Comparison of ENCODE assay signal across 27 cellular contexts in genomic region chr9:85038824-85039540, GRCh38.
DNase-seq lines count a peak whose midpoint lies in the region; ATAC-seq, FAIRE-seq and TF ChIP-seq lines count a peak whose summit lies in the region.
"Had no signal": no experiment of that assay in that cellular context is flagged by ENCODE, and none has a peak within 500 bp of the region (broad histone marks: within the 10 kb centered on the region; RNA-seq: fewer than 3 reads in every experiment).

No MANE protein-coding gene starts in this region.

- 69% methylated on average over 9 of the region's 9 CpGs for WGBS in esophagus muscularis mucosa

- FAIRE-seq in astrocyte (lab: Jason Lieb, UNC): no peak
- FAIRE-seq: endothelial cell of umbilical vein had no signal

- H3K36me3 ChIP-seq in astrocyte (ENCODE audit: insufficient read depth, low read length) (no peaks in the 10 kb centered on the region), esophagus muscularis mucosa (no peaks in the 10 kb centered on the region)
- H3K36me3 ChIP-seq: suprapubic skin, upper lobe of right lung had no signal

- ATAC-seq in activated naive CD8-positive, alpha-beta T cell treated with anti-CD3 and anti-CD28 coated beads, Interleukin-2, amount 50 U/mL, for 24 hours: no peak
- ATAC-seq: activated CD4-positive, alpha-beta T cell treated with anti-CD3 and anti-CD28 coated beads for 36 hours; activated CD8-positive, alpha-beta T cell treated with anti-CD3 and anti-CD28 coated beads for 36 hours; body of pancreas; HCT116; left ventricle myocardium superior; stimulated activated naive B cell treated with anti-CD40 and anti-IgM and Interleukin-4, amounts not matched to agents 10 μg/mL and 1 μg/mL and 100 μg/mL, for 72 hours; upper lobe of right lung had no signal

- intact Hi-C loops in esophagus muscularis mucosa (cut with DNase I): no loop called here

- H3K27me3 ChIP-seq in astrocyte (ENCODE audit: insufficient read depth, low read length) (peaks cover 10% of the 10 kb centered on the region), esophagus muscularis mucosa (peaks cover 0 to 35% (median 0%) of the 10 kb centered on the region in 4 donors)
- H3K27me3 ChIP-seq: body of pancreas, suprapubic skin, upper lobe of right lung had no signal

- no peaks in the 10 kb centered on the region for H3K9me3 ChIP-seq in astrocyte (ENCODE audit: insufficient read depth, low read depth, low read length)
- H3K9me3 ChIP-seq in esophagus muscularis mucosa: no peaks in the 10 kb centered on the region
- H3K9me3 ChIP-seq: body of pancreas, Caco-2, suprapubic skin, upper lobe of right lung had no signal

- TF ChIP-seq EP300 in esophagus muscularis mucosa (IDR thresholded peaks at IDR 0.05): no peak

- H3K36me3 Mint-ChIP-seq in astrocyte (ENCODE audit: low read depth, unreplicated experiment): no peaks in the 10 kb centered on the region
- no peaks in the 10 kb centered on the region for H3K36me3 Mint-ChIP-seq in activated naive CD8-positive, alpha-beta T cell treated with anti-CD3 and anti-CD28 coated beads, Interleukin-2, amount 50 U/mL, for 24 hours (ENCODE audit: low read depth)
- H3K36me3 Mint-ChIP-seq: activated naive CD8-positive, alpha-beta T cell; CD14-positive monocyte; stimulated activated naive B cell treated with anti-CD40 and anti-IgM and Interleukin-4, amounts not matched to agents 10 μg/mL and 1 μg/mL and 100 μg/mL, for 72 hours had no signal

- H3K4me1 ChIP-seq in astrocyte (ENCODE audit: insufficient read depth, low read length): no peaks in the 10 kb centered on the region
- peaks cover 0 to 5% (median 2%) of the 10 kb centered on the region in 4 donors for H3K4me1 ChIP-seq in esophagus muscularis mucosa
- H3K4me1 ChIP-seq: Caco-2, suprapubic skin, upper lobe of right lung had no signal

- no peaks in the 10 kb centered on the region for H4K20me1 ChIP-seq in astrocyte (ENCODE audit: insufficient read depth, low read length)

- no peaks in the 10 kb centered on the region for H3K27me3 Mint-ChIP-seq in astrocyte (ENCODE audit: low read depth, unreplicated experiment)
- peaks cover 3% of the 10 kb centered on the region for H3K27me3 Mint-ChIP-seq in activated naive CD8-positive, alpha-beta T cell treated with anti-CD3 and anti-CD28 coated beads, Interleukin-2, amount 50 U/mL, for 24 hours
- H3K27me3 Mint-ChIP-seq: activated CD8-positive, alpha-beta T cell treated with anti-CD3 and anti-CD28 coated beads for 36 hours; stimulated activated naive B cell treated with anti-CD40 and anti-IgM and Interleukin-4, amounts not matched to agents 10 μg/mL and 1 μg/mL and 100 μg/mL, for 72 hours had no signal

- H3K9ac ChIP-seq in astrocyte (ENCODE audit: low read length): no peak overlapping the region
- H3K9ac ChIP-seq: KMS-11 had no signal

- no peak for TF ChIP-seq POLR2A in esophagus muscularis mucosa (IDR thresholded peaks at IDR 0.05; ENCODE audit: low read depth)

- no peaks in the 10 kb centered on the region for H3K79me2 ChIP-seq in astrocyte (ENCODE audit: insufficient read depth, low read length)

- H3K9me3 Mint-ChIP-seq in astrocyte (ENCODE audit: unreplicated experiment): no peaks in the 10 kb centered on the region
- peaks cover 4% of the 10 kb centered on the region for H3K9me3 Mint-ChIP-seq in activated naive CD8-positive, alpha-beta T cell treated with anti-CD3 and anti-CD28 coated beads, Interleukin-2, amount 50 U/mL, for 24 hours
- H3K9me3 Mint-ChIP-seq: activated CD8-positive, alpha-beta T cell treated with anti-CD3 and anti-CD28 coated beads for 36 hours had no signal

- H3K4me3 ChIP-seq in astrocyte (ENCODE audit: insufficient read depth, low read depth, low read length): no peak overlapping the region
- no peak overlapping the region for H3K4me3 ChIP-seq in esophagus muscularis mucosa
- H3K4me3 ChIP-seq: body of pancreas, skin epidermis, suprapubic skin, upper lobe of right lung had no signal

- TF ChIP-seq CTCF in astrocyte (IDR thresholded peaks at IDR 0.05; ENCODE audit: insufficient read depth, low read depth, low read length) (no peak), esophagus muscularis mucosa (IDR thresholded peaks at IDR 0.05) (no peak)

- H3K27ac ChIP-seq in astrocyte (ENCODE audit: low read depth, low read length): no peak overlapping the region
- no peak overlapping the region for H3K27ac ChIP-seq in esophagus muscularis mucosa (replicated peaks in 1 of 4)
- H3K27ac ChIP-seq in substantia nigra (ENCODE audit: low read depth, low read length, poor library complexity, severe bottlenecking): peak overlapping the region; percentile 99
- H3K27ac ChIP-seq: body of pancreas, KMS-11, skin epidermis, suprapubic skin, upper lobe of right lung had no signal

- no peak overlapping the region for H3K4me3 Mint-ChIP-seq in astrocyte (ENCODE audit: unreplicated experiment)
- no peak overlapping the region for H3K4me3 Mint-ChIP-seq in activated naive CD8-positive, alpha-beta T cell treated with anti-CD3 and anti-CD28 coated beads, Interleukin-2, amount 50 U/mL, for 24 hours
- H3K4me3 Mint-ChIP-seq: activated CD4-positive, alpha-beta T cell treated with anti-CD3 and anti-CD28 coated beads for 36 hours; activated CD8-positive, alpha-beta T cell treated with anti-CD3 and anti-CD28 coated beads for 36 hours; activated naive CD8-positive, alpha-beta T cell; CD14-positive monocyte; stimulated activated naive B cell treated with anti-CD40 and anti-IgM and Interleukin-4, amounts not matched to agents 10 μg/mL and 1 μg/mL and 100 μg/mL, for 72 hours had no signal

- H3K27ac Mint-ChIP-seq in astrocyte (ENCODE audit: unreplicated experiment): peak overlapping the region; percentile 88
- no peak overlapping the region for H3K27ac Mint-ChIP-seq in activated naive CD8-positive, alpha-beta T cell treated with anti-CD3 and anti-CD28 coated beads, Interleukin-2, amount 50 U/mL, for 24 hours
- H3K27ac Mint-ChIP-seq: activated CD4-positive, alpha-beta T cell treated with anti-CD3 and anti-CD28 coated beads for 36 hours; activated CD8-positive, alpha-beta T cell treated with anti-CD3 and anti-CD28 coated beads for 36 hours; activated naive CD8-positive, alpha-beta T cell; CD14-positive monocyte; stimulated activated naive B cell treated with anti-CD40 and anti-IgM and Interleukin-4, amounts not matched to agents 10 μg/mL and 1 μg/mL and 100 μg/mL, for 72 hours had no signal

- H3K4me1 Mint-ChIP-seq in astrocyte (ENCODE audit: low read depth, unreplicated experiment): peaks cover 12% of the 10 kb centered on the region
- H3K4me1 Mint-ChIP-seq in activated naive CD8-positive, alpha-beta T cell treated with anti-CD3 and anti-CD28 coated beads, Interleukin-2, amount 50 U/mL, for 24 hours: no peaks in the 10 kb centered on the region
- H3K4me1 Mint-ChIP-seq: activated CD4-positive, alpha-beta T cell treated with anti-CD3 and anti-CD28 coated beads for 36 hours; CD14-positive monocyte; stimulated activated naive B cell treated with anti-CD40 and anti-IgM and Interleukin-4, amounts not matched to agents 10 μg/mL and 1 μg/mL and 100 μg/mL, for 72 hours had no signal

- DNase-seq in astrocyte (ENCODE audit: low read depth) (peak; percentile 73), esophagus muscularis mucosa (ENCODE audit: extremely low spot score) (peak; percentile 8), midbrain (lab: John Stamatoyannopoulos, UW) (peak; percentile 50), substantia nigra (lab: John Stamatoyannopoulos, UW) (peak in 26 of 49 donors; percentile 6 to 54 (median 28)), LoVo (ENCODE audit: low spot score) (no peak), dermis blood vessel endothelial cell (no peak)
- no peak for DNase-seq in activated naive CD8-positive, alpha-beta T cell treated with anti-CD3 and anti-CD28 coated beads, Interleukin-2, amount 50 U/mL, for 24 hours
- DNase-seq: activated CD4-positive, alpha-beta T cell treated with anti-CD3 and anti-CD28 coated beads for 36 hours; activated CD8-positive, alpha-beta memory T cell treated with anti-CD3 and anti-CD28 coated beads, Interleukin-2, amount 50 U/mL, for 48 hours; activated CD8-positive, alpha-beta T cell treated with anti-CD3 and anti-CD28 coated beads for 36 hours; body of pancreas; Caco-2; DMS53; left ventricle myocardium superior; NCI-H1436 treated with DMSO at 0.1 percent for 48 hours; NCI-H345; NCI-H69; SIG-M5; stimulated activated naive B cell treated with anti-CD40 and anti-IgM and Interleukin-4, amounts not matched to agents 10 μg/mL and 1 μg/mL and 100 μg/mL, for 72 hours; upper lobe of right lung had no signal

- H2AFZ ChIP-seq in astrocyte (ENCODE audit: low read depth, low read length): no peak overlapping the region

- H3K4me2 ChIP-seq in astrocyte (ENCODE audit: low read length): no peak overlapping the region
- H3K4me2 ChIP-seq: KMS-11 had no signal

Comparison
In these comparisons a context has a peak if more than half of its experiments do, and no peak if none do; other contexts are left out.
1. DNase-seq: peak in astrocyte (single experiment), esophagus muscularis mucosa (single experiment), midbrain (single experiment) and substantia nigra (26 of 49); none in activated naive CD8-positive, alpha-beta T cell treated with anti-CD3 and anti-CD28 coated beads, Interleukin-2, amount 50 U/mL, for 24 hours (single experiment), LoVo (single experiment) and dermis blood vessel endothelial cell (single experiment).